ENCODE assay signal across 21 cellular contexts in the genomic region with DNA sequence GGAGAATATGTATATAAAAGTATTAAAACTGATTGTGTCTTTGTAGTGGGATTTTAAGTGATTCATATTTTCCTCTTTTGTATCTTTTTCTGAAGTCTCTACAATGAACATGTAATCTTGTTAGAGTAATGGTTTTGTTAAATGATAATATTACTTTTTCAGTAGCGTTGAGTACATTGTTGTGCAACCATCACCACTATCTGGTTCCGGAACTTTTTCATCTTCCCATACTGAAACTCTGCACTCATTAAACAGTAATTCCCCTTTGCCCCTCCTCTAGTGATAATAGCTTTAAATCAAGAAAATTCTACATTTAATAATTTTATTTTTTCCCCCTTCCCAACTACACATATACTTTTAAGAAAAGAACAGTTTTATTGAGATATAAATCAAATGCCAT. TPM values are rescaled to one million over a fixed set of nuclear protein-coding genes. Genes with fewer than 3 reads are reported as not detected.
DNase-seq lines count a peak whose midpoint lies in the region; TF ChIP-seq lines count a peak whose summit lies in the region.
"Had no signal": no experiment of that assay in that cellular context is flagged by ENCODE, and none has a peak within 500 bp of the region (broad histone marks: within the 10 kb centered on the region; RNA-seq: fewer than 3 reads in every experiment).

No MANE protein-coding gene starts in this region.

- peaks cover 8% of the 10 kb centered on the region for H3K9me3 Mint-ChIP-seq in chondrocyte (ENCODE audit: low read depth)

- no peak overlapping the region for H2BK12ac ChIP-seq in mesenchymal stem cell (ENCODE audit: low read length in 2 of 2)

- no peak overlapping the region for H4K91ac ChIP-seq in mesenchymal stem cell (ENCODE audit: low read length)

- no peaks in the 10 kb centered on the region for H3K9me2 ChIP-seq in PC-9 (ENCODE audit: insufficient read depth)

- no peak overlapping the region for H2AK5ac ChIP-seq in mesenchymal stem cell (ENCODE audit: low read length, severe bottlenecking)

- H2AFZ ChIP-seq in PC-9 (no peak overlapping the region), mesenchymal stem cell (ENCODE audit: low read depth, low read length) (no peak overlapping the region), smooth muscle cell (ENCODE audit: low read depth) (peak overlapping the region; percentile 75)

- H4K8ac ChIP-seq in mesenchymal stem cell (ENCODE audit: low read length) = no peak overlapping the region

- H3K4me3 ChIP-seq in PC-9 (no peak overlapping the region), mesenchymal stem cell (ENCODE audit: insufficient read depth in 1 of 2, low read depth in 1 of 2, low read length in 2 of 2) (no peak overlapping the region), smooth muscle cell (no peak overlapping the region)
- H3K4me3 ChIP-seq: left lung, pancreas, upper lobe of right lung had no signal

- H3K79me2 ChIP-seq in PC-9 (ENCODE audit: low read depth) = no peaks in the 10 kb centered on the region
- H3K79me2 ChIP-seq in smooth muscle cell (ENCODE audit: low read depth) = no peaks in the 10 kb centered on the region

- H3K36me3 ChIP-seq in PC-9 (ENCODE audit: low read depth) (no peaks in the 10 kb centered on the region), mesenchymal stem cell (ENCODE audit: control insufficient read depth in 1 of 2, insufficient read depth in 2 of 2, low read depth in 1 of 2, low read length in 2 of 2) (no peaks in the 10 kb centered on the region), smooth muscle cell (ENCODE audit: low read depth) (no peaks in the 10 kb centered on the region)
- H3K36me3 ChIP-seq: left lung, pancreas, upper lobe of right lung had no signal

- H2BK5ac ChIP-seq in mesenchymal stem cell (ENCODE audit: low read depth, low read length, poor library complexity, severe bottlenecking) = no peak overlapping the region

- POLR2A ChIA-PET in PC-9 (lab: Charles Lee; ENCODE audit: unreplicated experiment) = interaction anchor here (0.7 kb wide), 1 partner anchor 61 kb away, joined by 3 read pairs; no protein-coding TSS in a partner anchor

- no peak overlapping the region for H3K18ac ChIP-seq in mesenchymal stem cell (ENCODE audit: low read depth in 1 of 2, low read length in 2 of 2)

- TF ChIP-seq CTCF in PC-9 (conservative IDR thresholded peaks at IDR 0.05) (no peak), chondrocyte (IDR thresholded peaks at IDR 0.05) (no peak), smooth muscle cell (IDR thresholded peaks at IDR 0.05; ENCODE audit: borderline replicate concordance, insufficient read depth, poor library complexity, severe bottlenecking) (no peak)

- no peak overlapping the region for H3K14ac ChIP-seq in mesenchymal stem cell (ENCODE audit: low read length in 2 of 2)

- H3K27me3 ChIP-seq in PC-9 (ENCODE audit: insufficient read depth, low read depth) = no peaks in the 10 kb centered on the region
- no peaks in the 10 kb centered on the region for H3K27me3 ChIP-seq in mesenchymal stem cell (ENCODE audit: control insufficient read depth in 1 of 2, insufficient read depth in 1 of 2, low read length in 2 of 2)
- H3K27me3 ChIP-seq in smooth muscle cell (ENCODE audit: low read depth) = no peaks in the 10 kb centered on the region
- H3K27me3 ChIP-seq: left lung, pancreas, upper lobe of right lung had no signal

- H3K4me1 ChIP-seq in PC-9 (replicated peaks; ENCODE audit: insufficient read depth) = 0 out of 2 replicates have a peak, but pooled peaks cover 3% of the 10 kb centered on the region
- H3K4me1 ChIP-seq in mesenchymal stem cell (ENCODE audit: control insufficient read depth, insufficient read depth, low read depth, low read length) = peaks cover 5% of the 10 kb centered on the region
- peaks cover 34% of the 10 kb centered on the region for H3K4me1 ChIP-seq in smooth muscle cell (ENCODE audit: low read depth)
- H3K4me1 ChIP-seq: left lung, pancreas, upper lobe of right lung had no signal

- H3F3A ChIP-seq in PC-9 (ENCODE audit: insufficient read depth, low read depth) (no peaks in the 10 kb centered on the region), smooth muscle cell (ENCODE audit: low read depth) (no peaks in the 10 kb centered on the region)

- H3K4me2 ChIP-seq in PC-9 (no peak overlapping the region), mesenchymal stem cell (ENCODE audit: low read length, poor library complexity, severe bottlenecking) (no peak overlapping the region), smooth muscle cell (peak overlapping the region; percentile 56)

- H3K4me3 Mint-ChIP-seq in chondrocyte (ENCODE audit: unreplicated experiment) = no peak overlapping the region

- CTCF ChIA-PET in PC-9 (lab: Charles Lee) = no interaction called here

- H3K27ac ChIP-seq in PC-9 (peak overlapping the region; percentile 77; the same call in 1 of the 2 replicates), mesenchymal stem cell (ENCODE audit: low read length, poor library complexity, severe bottlenecking) (peak overlapping the region; percentile 92), smooth muscle cell (ENCODE audit: low read depth) (peak overlapping the region; percentile 94)

- no peaks in the 10 kb centered on the region for H4K20me1 ChIP-seq in PC-9 (ENCODE audit: insufficient read depth)
- H4K20me1 ChIP-seq in smooth muscle cell (ENCODE audit: low read depth) = no peaks in the 10 kb centered on the region

- H3K4ac ChIP-seq in mesenchymal stem cell (ENCODE audit: low read depth in 1 of 2, low read length in 2 of 2) = no peak overlapping the region

- no peak for DNase-seq in PC-9
- DNase-seq in chondrocyte (ENCODE audit: low spot score) = no peak
- DNase-seq in mesenchymal stem cell = peak; percentile 6
- DNase-seq in smooth muscle cell (lab: John Stamatoyannopoulos, UW; ENCODE audit: unreplicated experiment) = no peak
- no peak for DNase-seq in GM03348 (ENCODE audit: low spot score)
- DNase-seq in cerebellum (ENCODE audit: low spot score) = no peak
- DNase-seq in activated CD8-positive, alpha-beta memory T cell treated with anti-CD3 and anti-CD28 coated beads, Interleukin-2, amount 50 U/mL, for 4 hours = no peak
- DNase-seq: activated CD4-positive, alpha-beta T cell treated with anti-CD3 and anti-CD28 coated beads, Interleukin-2, amount 50 U/mL, for 1 hour; activated gamma-delta T cell treated with Interleukin-2 at 50 U/mL for 16 hours; anterior cingulate cortex; dermis blood vessel endothelial cell; erythroblast; Kasumi-1; left lung; NCI-H1092; NCI-H2081 treated with DMSO at 0.1 percent for 48 hours; NCI-H510A; pancreas; stimulated activated naive CD8-positive, alpha-beta T cell treated with anti-CD3 and anti-CD28 coated beads, Interleukin-15, Interleukin-2, amounts not matched to agents 100 U/mL and 50 U/mL, for 24 hours; upper lobe of right lung had no signal

- no peaks in the 10 kb centered on the region for H3K27me3 Mint-ChIP-seq in chondrocyte (ENCODE audit: low read depth)

- BruUV-seq in PC-9 (replicated peaks; lab: Mats Ljungman, UMichigan) = no TSS peak

- peaks cover 20% of the 10 kb centered on the region for H3K4me1 Mint-ChIP-seq in chondrocyte (ENCODE audit: low read depth)

- no peak overlapping the region for H2BK15ac ChIP-seq in mesenchymal stem cell (ENCODE audit: low read depth, poor library complexity, severe bottlenecking)

- no peaks in the 10 kb centered on the region for H3K9me3 ChIP-seq in PC-9 (ENCODE audit: insufficient read depth, low read depth)
- H3K9me3 ChIP-seq in mesenchymal stem cell (ENCODE audit: control insufficient read depth, low read length) = peaks cover 9% of the 10 kb centered on the region
- no peaks in the 10 kb centered on the region for H3K9me3 ChIP-seq in smooth muscle cell (replicated peaks; ENCODE audit: low read depth)
- H3K9me3 ChIP-seq: pancreas had no signal

- H2BK120ac ChIP-seq in mesenchymal stem cell (ENCODE audit: low read depth, low read length) = no peak overlapping the region

- H3K23ac ChIP-seq in mesenchymal stem cell (ENCODE audit: low read length in 2 of 2) = no peak overlapping the region

- peak overlapping the region; percentile 97 for H3K27ac Mint-ChIP-seq in chondrocyte (ENCODE audit: unreplicated experiment)

- H3K9ac ChIP-seq in mesenchymal stem cell (ENCODE audit: low read length) (no peak overlapping the region), smooth muscle cell (ENCODE audit: low read depth) (peak overlapping the region; percentile 79)

- H3K36me3 Mint-ChIP-seq in chondrocyte (ENCODE audit: low read depth) = peaks cover 7% of the 10 kb centered on the region

- WGBS in mesenchymal stem cell = 83% methylated on average over 1 of the region's 2 CpGs
- 46% methylated on average over 2 of the region's 2 CpGs for WGBS in smooth muscle cell (ENCODE audit: low lambda C conversion rate)

- intact Hi-C loops in PC-9 (cut with micrococcal nuclease; ENCODE audit: unreplicated experiment) = no loop called here

- H3K79me1 ChIP-seq in mesenchymal stem cell (replicated peaks; ENCODE audit: low read length, poor library complexity, severe bottlenecking) = no peaks in the 10 kb centered on the region

RNA-seq across cellular contexts. Expression of a gene that starts 23.3 kb away (rescaled TPM):
- 44.3 and 50.7 TPM in 2 replicates for total RNA-seq in PC-9 (2021)
- 29.2 to 43.4 TPM (median 42.7 TPM) in 3 replicates for total RNA-seq in chondrocyte
- 9.5 TPM for polyA plus RNA-seq in mesenchymal stem cell (2013, experiment 1 of 2)
- 10.4 TPM for polyA plus RNA-seq in mesenchymal stem cell (2013, experiment 2 of 2)
- 25.2 and 31.9 TPM in 2 replicates for total RNA-seq in smooth muscle cell
- 10.0 and 22.3 TPM in 2 replicates for polyA plus RNA-seq in smooth muscle cell
- total RNA-seq in cerebellum = 55.4 TPM

RNA-seq across cellular contexts. Expression of a gene that starts 37.4 kb away (rescaled TPM):
- total RNA-seq in PC-9 (2021) (not detected in 2 replicates), chondrocyte (not detected in 3 replicates), smooth muscle cell (not detected in 2 replicates), cerebellum (4.3 TPM)
- polyA plus RNA-seq in mesenchymal stem cell (2013, experiment 1 of 2) = not detected
- not detected for polyA plus RNA-seq in mesenchymal stem cell (2013, experiment 2 of 2)
- polyA plus RNA-seq in smooth muscle cell = not detected in 2 replicates
- total RNA-seq: dermis blood vessel endothelial cell; T-helper 1 cell treated with Interleukin-12 subunit alpha and Interleukin-12 subunit beta and Interleukin-4 antibody, amounts not matched to agents 30 ng/mL and 1 ng/mL, for 36 hours had no signal
